ENCODE assay signal across 35 cellular contexts in the genomic region with DNA sequence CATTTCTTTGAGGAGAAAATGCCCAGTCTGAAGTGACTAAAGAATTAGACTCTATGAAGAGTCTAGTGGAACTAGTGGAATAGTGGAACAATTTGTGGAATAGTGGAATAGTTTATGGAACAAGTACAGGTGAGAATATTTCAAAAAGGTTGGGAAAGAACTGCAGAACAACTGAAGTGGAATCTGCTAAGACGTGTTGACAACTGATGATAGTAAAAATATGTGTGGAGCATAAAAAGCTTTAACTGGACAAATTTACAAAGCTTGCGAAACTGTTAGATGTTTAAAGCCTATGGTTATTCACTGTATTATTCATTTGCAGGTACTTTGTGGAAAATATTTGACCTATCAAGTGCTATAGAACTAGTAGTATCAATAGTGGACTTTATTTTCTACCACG.
DNase-seq lines count a peak whose midpoint lies in the region; ATAC-seq, FAIRE-seq and TF ChIP-seq lines count a peak whose summit lies in the region.
"Had no signal": no experiment of that assay in that cellular context is flagged by ENCODE, and none has a peak within 500 bp of the region (broad histone marks: within the 10 kb centered on the region; RNA-seq: fewer than 3 reads in every experiment).

No MANE protein-coding gene starts in this region.

- H2AFZ ChIP-seq in HepG2 (ENCODE audit: low read length), result no peak overlapping the region

- ATAC-seq in HepG2, result no peak
- ATAC-seq in right lobe of liver, result no peak
- ATAC-seq: A549; CD8-positive, alpha-beta T cell had no signal

- 15% methylated on average over 3 of the region's 3 CpGs for WGBS in HepG2 (ENCODE audit: low lambda C conversion rate)
- 52% methylated on average over 3 of the region's 3 CpGs for WGBS in right lobe of liver (ENCODE audit: insufficient coverage, low coverage, low lambda C conversion rate, missing lambda C conversion rate)

- TF ChIP-seq EP300 in HepG2 (IDR thresholded peaks at IDR 0.05; ENCODE audit: low read depth in 2 of 2, low read length in 2 of 2) (no peak), HepG2 (CRISPR knock-in tag; IDR thresholded peaks at IDR 0.05; ENCODE audit: borderline replicate concordance) (no peak)

- no peak overlapping the region for H3K27ac ChIP-seq in HepG2 (ENCODE audit: extremely low read length, insufficient read depth, low read length)
- H3K27ac ChIP-seq in right lobe of liver, result no peak overlapping the region
- H3K27ac ChIP-seq in HEK293 (ENCODE audit: extremely low read depth, low read depth, low read length), result no peak overlapping the region
- H3K27ac ChIP-seq: 22Rv1; A549; BLaER1; BLaER1 treated with 17β-estradiol and CSF1 and Interleukin-3, amounts not matched to agents 10 nM and 100 nM; C4-2B had no signal

- no peak overlapping the region for H3K4me2 ChIP-seq in HepG2 (ENCODE audit: low read depth, low read length)
- H3K4me2 ChIP-seq: A549; BLaER1; BLaER1 treated with 17β-estradiol and CSF1 and Interleukin-3, amounts not matched to agents 10 nM and 100 nM had no signal

- no peaks in the 10 kb centered on the region; a peak in 1 of 5 replicates for H3K27me3 ChIP-seq in HepG2 (ENCODE audit: control insufficient read depth in 1 of 2, insufficient read depth in 2 of 2, low read length in 2 of 2)
- H3K27me3 ChIP-seq in right lobe of liver, result no peaks in the 10 kb centered on the region
- H3K27me3 ChIP-seq: BE2C; BLaER1; BLaER1 treated with 17β-estradiol and CSF1 and Interleukin-3, amounts not matched to agents 10 nM and 100 nM had no signal

- H3K4me1 Mint-ChIP-seq in endothelial cell (ENCODE audit: unreplicated experiment), result no peaks in the 10 kb centered on the region
- H3K4me1 Mint-ChIP-seq: B cell; CD14-positive monocyte; CD4-positive, alpha-beta memory T cell; CD4-positive, CD25-positive, alpha-beta regulatory T cell; CD8-positive, alpha-beta memory T cell had no signal

- intact Hi-C loops in HepG2 (cut with micrococcal nuclease; ENCODE audit: unreplicated experiment) (no loop called here), right lobe of liver (cut with DNase I) (no loop called here)

- peaks cover 3% of the 10 kb centered on the region for H3K27me3 Mint-ChIP-seq in endothelial cell (ENCODE audit: unreplicated experiment)
- H3K27me3 Mint-ChIP-seq: B cell; CD4-positive, alpha-beta memory T cell; CD4-positive, CD25-positive, alpha-beta regulatory T cell had no signal

- TF ChIP-seq RAD21 in HepG2 (CRISPR knock-in tag; IDR thresholded peaks at IDR 0.05), result no peak

- H3K9ac ChIP-seq in HepG2 (ENCODE audit: insufficient read depth, low read depth, low read length), result no peak overlapping the region
- H3K9ac ChIP-seq: BLaER1; BLaER1 treated with 17β-estradiol and CSF1 and Interleukin-3, amounts not matched to agents 10 nM and 100 nM had no signal

- no peaks in the 10 kb centered on the region for H4K20me1 ChIP-seq in HepG2 (ENCODE audit: insufficient read depth, low read length)
- H4K20me1 ChIP-seq: BLaER1; BLaER1 treated with 17β-estradiol and CSF1 and Interleukin-3, amounts not matched to agents 10 nM and 100 nM had no signal

- in situ Hi-C loops in HepG2 (cut with HindIII; ENCODE audit: extremely low pct_ligation_motif_present, low pct_unique_long_range_greater_than_20kb), result no loop called here

- DNase-seq in HepG2 (ENCODE audit: low spot score) (no peak), right lobe of liver (no peak), endothelial cell (ENCODE audit: low spot score) (no peak), SIG-M5 treated with dmso at 0.1 percent for 504 hours (lab: John Stamatoyannopoulos, UW; ENCODE audit: unreplicated experiment) (no peak), NCI-H524 treated with DMSO at 0.1 percent for 48 hours (lab: John Stamatoyannopoulos, UW) (no peak)
- DNase-seq: 8988T; ACHN; AML-193; BE2C; C1 segment of cervical spinal cord; Caco-2; Calu3; CD4-positive, alpha-beta memory T cell; CD4-positive, alpha-beta T cell; CD4-positive, CD25-positive, alpha-beta regulatory T cell; CD8-positive, alpha-beta memory T cell; CD8-positive, alpha-beta T cell; COR-L47; DMS 273 treated with DMSO at 0.1 percent for 48 hours; DMS153; DMS53; DMS79; DMS79 treated with DMSO at 0.1 percent for 48 hours; DND-41; EL had no signal

- no peak overlapping the region for H3K27ac Mint-ChIP-seq in endothelial cell (ENCODE audit: unreplicated experiment)
- H3K27ac Mint-ChIP-seq: B cell; CD14-positive monocyte; CD4-positive, alpha-beta memory T cell; CD4-positive, alpha-beta T cell; CD4-positive, CD25-positive, alpha-beta regulatory T cell; CD8-positive, alpha-beta memory T cell; CD8-positive, alpha-beta T cell had no signal

- H3K9me3 ChIP-seq in HepG2 (ENCODE audit: low read length), result peaks cover 7% of the 10 kb centered on the region
- H3K9me3 ChIP-seq in right lobe of liver, result no peaks in the 10 kb centered on the region
- H3K9me3 ChIP-seq in HEK293 (ENCODE audit: control insufficient read depth, insufficient read depth, low read depth, low read length), result no peaks in the 10 kb centered on the region
- H3K9me3 ChIP-seq: A549, BE2C had no signal

- TF ChIP-seq POLR2A in HepG2 (IDR thresholded peaks at IDR 0.05; ENCODE audit: insufficient read depth in 1 of 2, low read depth in 2 of 2, low read length in 2 of 2), result no peak
- no peak for TF ChIP-seq POLR2A in right lobe of liver (IDR thresholded peaks at IDR 0.05)

- H3K4me1 ChIP-seq in HepG2 (ENCODE audit: insufficient read depth, low read length), result peaks cover 11% of the 10 kb centered on the region
- peaks cover 0 to 7% (median 0%) of the 10 kb centered on the region in 4 donors for H3K4me1 ChIP-seq in right lobe of liver
- H3K4me1 ChIP-seq in HEK293 (ENCODE audit: control insufficient read depth, insufficient read depth, low read length), result 0 out of 2 replicates have a peak, but pooled peaks cover 2% of the 10 kb centered on the region
- H3K4me1 ChIP-seq: A549, BE2C, BLaER1 had no signal

- no peaks in the 10 kb centered on the region for H3K79me2 ChIP-seq in HepG2 (ENCODE audit: insufficient read depth, low read length)

- peak overlapping the region; percentile 56 for H3K4me3 Mint-ChIP-seq in endothelial cell (ENCODE audit: unreplicated experiment)
- H3K4me3 Mint-ChIP-seq: B cell; CD14-positive monocyte; CD4-positive, alpha-beta memory T cell; CD4-positive, alpha-beta T cell; CD4-positive, CD25-positive, alpha-beta regulatory T cell; CD8-positive, alpha-beta memory T cell; CD8-positive, alpha-beta T cell had no signal

- no peak for TF ChIP-seq CTCF in HepG2 (CRISPR knock-in tag; IDR thresholded peaks at IDR 0.05)
- no peak for TF ChIP-seq CTCF in right lobe of liver (IDR thresholded peaks at IDR 0.05)
- no peak for TF ChIP-seq CTCF in HEK293 (tag by site-specific recombination; IDR thresholded peaks at IDR 0.05)
- TF ChIP-seq CTCF in endothelial cell (IDR thresholded peaks at IDR 0.05; ENCODE audit: unreplicated experiment), result no peak

- no TSS peak for BruUV-seq in HepG2 (replicated peaks; lab: Mats Ljungman, UMichigan)

- CTCF ChIA-PET in HepG2 (lab: Yijun Ruan, JAX; ENCODE audit: low intra/inter-chr PET ratio, low total read pairs), result no interaction called here
- CTCF ChIA-PET in HEK293 (lab: Yijun Ruan, JAX), result interaction anchor here (1.8 kb wide), 1 partner anchor 8 kb away, joined by 4 read pairs; no protein-coding TSS in a partner anchor

- H3K9me3 Mint-ChIP-seq in endothelial cell (ENCODE audit: unreplicated experiment), result no peaks in the 10 kb centered on the region

- no peak for FAIRE-seq in HepG2 (lab: Jason Lieb, UNC)
- FAIRE-seq: A204.1, A549, D721Med had no signal

- H3K36me3 Mint-ChIP-seq in endothelial cell (ENCODE audit: low read depth, unreplicated experiment), result peaks cover 64% of the 10 kb centered on the region
- H3K36me3 Mint-ChIP-seq: CD14-positive monocyte; CD4-positive, alpha-beta memory T cell; CD4-positive, CD25-positive, alpha-beta regulatory T cell; CD8-positive, alpha-beta memory T cell; CD8-positive, alpha-beta T cell had no signal

- POLR2A ChIA-PET in HepG2 (lab: Yijun Ruan, JAX), result no interaction called here
- POLR2A ChIA-PET in HEK293 (lab: Yijun Ruan, JAX), result no interaction called here

- H3K36me3 ChIP-seq in HepG2 (replicated peaks in 1 of 2; ENCODE audit: control insufficient read depth in 1 of 2, insufficient read depth in 2 of 2, low read length in 2 of 2) (no peaks in the 10 kb centered on the region), right lobe of liver (no peaks in the 10 kb centered on the region), HEK293 (ENCODE audit: control insufficient read depth in 2 of 2, insufficient read depth in 1 of 2, low read length in 2 of 2) (no peaks in the 10 kb centered on the region)
- H3K36me3 ChIP-seq: BLaER1; BLaER1 treated with 17β-estradiol and CSF1 and Interleukin-3, amounts not matched to agents 10 nM and 100 nM had no signal

- no peak overlapping the region for H3K4me3 ChIP-seq in HepG2 (replicated peaks in 1 of 3; ENCODE audit: insufficient read depth in 1 of 3, low read depth in 2 of 3, low read length in 3 of 3)
- H3K4me3 ChIP-seq in right lobe of liver, result no peak overlapping the region
- H3K4me3 ChIP-seq in HEK293 (ENCODE audit: low read depth, low read length), result no peak overlapping the region
- H3K4me3 ChIP-seq: A549; BLaER1; BLaER1 treated with 17β-estradiol and CSF1 and Interleukin-3, amounts not matched to agents 10 nM and 100 nM had no signal

TF ChIP-seq in HepG2, 621 proteins besides CTCF, POLR2A, EP300 and RAD21:
- TF ChIP-seq ZNF510 (CRISPR knock-in tag; IDR thresholded peaks at IDR 0.05; ENCODE audit: low read depth) (peak; percentile 90), NR1H2 (CRISPR knock-in tag; IDR thresholded peaks at IDR 0.05; ENCODE audit: borderline replicate concordance, low read depth) (no peak)

TF ChIP-seq in HEK293, 187 proteins besides CTCF, POLR2A, EP300 and RAD21:
- TF ChIP-seq ZNF510 (tag by site-specific recombination; IDR thresholded peaks at IDR 0.05; ENCODE audit: insufficient replicate concordance) (peak; percentile 93), SETDB1 (IDR thresholded peaks at IDR 0.05; ENCODE audit: insufficient read length, low read length) (peak; percentile 59), ZNF37A (tag by site-specific recombination; IDR thresholded peaks at IDR 0.05) (no peak)
